9 cellular contexts compared by ENCODE assay signal in genomic region chr14:100476012-100476822, GRCh38.
DNase-seq lines count a peak whose midpoint lies in the region; ATAC-seq and TF ChIP-seq lines count a peak whose summit lies in the region.
"Had no signal": no experiment of that assay in that cellular context is flagged by ENCODE, and none has a peak within 500 bp of the region (broad histone marks: within the 10 kb centered on the region; RNA-seq: fewer than 3 reads in every experiment).

No MANE protein-coding gene starts in this region.

- DNase-seq in GM23248 (peak; percentile 95), NCI-H460 (ENCODE audit: extremely low read depth, low read depth) (peak; percentile 47), endodermal cell (peak; percentile 68), putamen (ENCODE audit: low spot score) (peak; percentile 15), Right ventricle myocardium inferior (ENCODE audit: missing footprints) (no peak)
- no peak for DNase-seq in natural killer cell treated with Interleukin-12 subunit alpha and Interleukin-12 subunit beta and Interleukin-15 and Interleukin-18, amount 100 ng/mL, for 72 hours (ENCODE audit: low spot score)
- no peak for DNase-seq in effector CD4-positive, alpha-beta T cell

- H3K36me3 Mint-ChIP-seq in endodermal cell (ENCODE audit: low read depth): peaks cover 3% of the 10 kb centered on the region
- H3K36me3 Mint-ChIP-seq in natural killer cell treated with Interleukin-12 subunit alpha and Interleukin-12 subunit beta and Interleukin-15 and Interleukin-18, amount 100 ng/mL, for 72 hours: no peaks in the 10 kb centered on the region

- H3K36me3 ChIP-seq in GM23248 (ENCODE audit: low read depth) (no peaks in the 10 kb centered on the region), endodermal cell (ENCODE audit: control insufficient read depth, insufficient read depth, low read length) (peaks cover 4% of the 10 kb centered on the region)
- H3K36me3 ChIP-seq: prostate gland had no signal

- no peaks in the 10 kb centered on the region for H3K79me2 ChIP-seq in GM23248 (ENCODE audit: insufficient read depth)

- WGBS in GM23248 (ENCODE audit: low coverage in 1 of 2, low lambda C conversion rate in 2 of 2, missing lambda C conversion rate in 2 of 2), 2 experiments: 22 to 26% methylated on average over 14 of the region's 14 CpGs
- 81 to 84% methylated on average over 9 to 14 of the region's 14 CpGs for WGBS in endodermal cell (ENCODE audit: insufficient coverage in 1 of 2, insufficient read length in 1 of 2), 2 experiments

- no peaks in the 10 kb centered on the region for H4K20me1 ChIP-seq in GM23248 (ENCODE audit: insufficient read depth)

- in situ Hi-C loops in GM23248 (cut with MboI): no loop called here

- no peaks in the 10 kb centered on the region for H3K9me3 Mint-ChIP-seq in endodermal cell
- no peaks in the 10 kb centered on the region for H3K9me3 Mint-ChIP-seq in natural killer cell treated with Interleukin-12 subunit alpha and Interleukin-12 subunit beta and Interleukin-15 and Interleukin-18, amount 100 ng/mL, for 72 hours

- no peak overlapping the region for H2AFZ ChIP-seq in GM23248

- H3K9ac ChIP-seq in GM23248 (peak overlapping the region; percentile 85), endodermal cell (ENCODE audit: extremely low read depth, low read length, poor library complexity, severe bottlenecking) (no peak overlapping the region)

- H3K4me1 ChIP-seq in GM23248 (ENCODE audit: insufficient read depth): peaks cover 19% of the 10 kb centered on the region
- peaks cover 4% of the 10 kb centered on the region for H3K4me1 ChIP-seq in endodermal cell (ENCODE audit: control insufficient read depth, insufficient read depth, low read length)
- H3K4me1 ChIP-seq: prostate gland had no signal

- H3K27ac Mint-ChIP-seq in endodermal cell: peak overlapping the region; percentile 22
- H3K27ac Mint-ChIP-seq in natural killer cell treated with Interleukin-12 subunit alpha and Interleukin-12 subunit beta and Interleukin-15 and Interleukin-18, amount 100 ng/mL, for 72 hours: no peak overlapping the region

- H3K4me3 Mint-ChIP-seq in endodermal cell: no peak overlapping the region
- H3K4me3 Mint-ChIP-seq in natural killer cell treated with Interleukin-12 subunit alpha and Interleukin-12 subunit beta and Interleukin-15 and Interleukin-18, amount 100 ng/mL, for 72 hours: no peak overlapping the region

- H3K27ac ChIP-seq in GM23248 (peak overlapping the region; percentile 97), endodermal cell (ENCODE audit: low read depth, low read length) (peak overlapping the region; percentile 59)
- H3K27ac ChIP-seq: prostate gland had no signal

- no peaks in the 10 kb centered on the region for H3K9me2 ChIP-seq in GM23248 (ENCODE audit: insufficient read depth)

- H3K27me3 ChIP-seq in GM23248 (replicated peaks; ENCODE audit: insufficient read depth) (no peaks in the 10 kb centered on the region), endodermal cell (ENCODE audit: control insufficient read depth, insufficient read depth, low read length, poor library complexity, severe bottlenecking) (no peaks in the 10 kb centered on the region)

- peaks cover 14% of the 10 kb centered on the region for H3K4me1 Mint-ChIP-seq in endodermal cell
- peaks cover 0 to 3% of the 10 kb centered on the region in 2 donors for H3K4me1 Mint-ChIP-seq in natural killer cell treated with Interleukin-12 subunit alpha and Interleukin-12 subunit beta and Interleukin-15 and Interleukin-18, amount 100 ng/mL, for 72 hours (ENCODE audit: low read depth in 2 of 2)

- TF ChIP-seq CTCF in endodermal cell (conservative IDR thresholded peaks at IDR 0.05): no peak

- peak overlapping the region; percentile 77 for H3K4me2 ChIP-seq in GM23248 (ENCODE audit: unreplicated experiment)

- H3K27me3 Mint-ChIP-seq in endodermal cell (ENCODE audit: insufficient read depth): no peaks in the 10 kb centered on the region
- H3K27me3 Mint-ChIP-seq in natural killer cell treated with Interleukin-12 subunit alpha and Interleukin-12 subunit beta and Interleukin-15 and Interleukin-18, amount 100 ng/mL, for 72 hours: no peaks in the 10 kb centered on the region

- intact Hi-C loops in Right ventricle myocardium inferior (cut with DNase I): no loop called here

- H3K9me3 ChIP-seq in GM23248 (ENCODE audit: low read depth) (no peaks in the 10 kb centered on the region), endodermal cell (ENCODE audit: control insufficient read depth, low read length) (no peaks in the 10 kb centered on the region)
- H3K9me3 ChIP-seq: prostate gland had no signal

- H3K4me3 ChIP-seq in GM23248: peak overlapping the region; percentile 33
- no peak overlapping the region for H3K4me3 ChIP-seq in endodermal cell (ENCODE audit: low read length)
- H3K4me3 ChIP-seq: prostate gland had no signal

- ATAC-seq in HG02885 (IDR thresholded peaks at IDR 0.05; ENCODE audit: poor library complexity, unreplicated experiment): no peak
- ATAC-seq in natural killer cell treated with Interleukin-12 subunit alpha and Interleukin-12 subunit beta and Interleukin-15 and Interleukin-18, amount 100 ng/mL, for 72 hours: no peak
- ATAC-seq in Right ventricle myocardium inferior: no peak

- peaks cover 25% of the 10 kb centered on the region for H3F3A ChIP-seq in GM23248 (ENCODE audit: insufficient read depth)

Comparison
In these comparisons a context has a peak if more than half of its experiments do, and no peak if none do; other contexts are left out.
1. DNase-seq: peak in GM23248 (single experiment), NCI-H460 (single experiment), endodermal cell (single experiment) and putamen (single experiment); none in natural killer cell treated with Interleukin-12 subunit alpha and Interleukin-12 subunit beta and Interleukin-15 and Interleukin-18, amount 100 ng/mL, for 72 hours (single experiment), Right ventricle myocardium inferior (single experiment) and effector CD4-positive, alpha-beta T cell (single experiment).